22 cellular contexts compared by ENCODE assay signal in genomic region chr10:48968036-48968435, GRCh38. TPM values are rescaled to one million over a fixed set of nuclear protein-coding genes. Genes with fewer than 3 reads are reported as not detected.
A peak's percentile ranks its signal among the peaks of the same experiment; 100 is the strongest.
DNase-seq lines count a peak whose midpoint lies in the region; ATAC-seq and TF ChIP-seq lines count a peak whose summit lies in the region.
"Had no signal": no experiment of that assay in that cellular context is flagged by ENCODE, and none has a peak within 500 bp of the region (broad histone marks: within the 10 kb centered on the region; RNA-seq: fewer than 3 reads in every experiment).

No MANE protein-coding gene starts in this region.

- ATAC-seq in heart left ventricle (peak in 3 of 4 donors; percentile 21 to 59 (median 46)), left cardiac atrium (no peak)
- ATAC-seq in stimulated activated naive B cell treated with anti-CD40 and anti-IgM and Interleukin-4, amounts not matched to agents 10 μg/mL and 1 μg/mL and 100 μg/mL, for 72 hours (replicated peaks) = no peak

- DNase-seq in heart left ventricle (peak in 1 of 5 donors; percentile 46), left cardiac atrium (no peak), neural progenitor cell (ENCODE audit: low spot score) (no peak), lower leg skin (ENCODE audit: low spot score in 2 of 2) (no peak)
- no peak for DNase-seq in stimulated activated naive B cell treated with anti-CD40 and anti-IgM and Interleukin-4, amounts not matched to agents 10 μg/mL and 1 μg/mL and 100 μg/mL, for 72 hours
- DNase-seq: C1 segment of cervical spinal cord; Calu3; CD4-positive, alpha-beta memory T cell; COR-L47; DMS53; DMS79 treated with DMSO at 0.1 percent for 48 hours; GF-D8; GM23248; H7; HCEC 1CT had no signal

- no peaks in the 10 kb centered on the region for H3K79me2 ChIP-seq in neural progenitor cell (ENCODE audit: low read depth)

- TF ChIP-seq CTCF in heart left ventricle (IDR thresholded peaks at IDR 0.05) = no peak
- TF ChIP-seq CTCF in neural progenitor cell (IDR thresholded peaks at IDR 0.05) = no peak
- TF ChIP-seq CTCF in lower leg skin (IDR thresholded peaks at IDR 0.05) = no peak

- no peaks in the 10 kb centered on the region for H3F3A ChIP-seq in neural progenitor cell (ENCODE audit: low read depth)

- no peak overlapping the region for H3K4me3 Mint-ChIP-seq in dendritic cell treated with granulocyte-macrophage colony-stimulating factor and Interleukin-4, amounts not matched to agents 40 ng/mL and 50 ng/mL, for 4 days
- peak overlapping the region; percentile 52 for H3K4me3 Mint-ChIP-seq in neural progenitor cell
- H3K4me3 Mint-ChIP-seq in stimulated activated naive B cell treated with anti-CD40 and anti-IgM and Interleukin-4, amounts not matched to agents 10 μg/mL and 1 μg/mL and 100 μg/mL, for 72 hours = peak overlapping the region in 1 of 2 donors; percentile 32
- H3K4me3 Mint-ChIP-seq: CD4-positive, alpha-beta memory T cell had no signal

- no peaks in the 10 kb centered on the region for H3K9me3 Mint-ChIP-seq in dendritic cell treated with granulocyte-macrophage colony-stimulating factor and Interleukin-4, amounts not matched to agents 40 ng/mL and 50 ng/mL, for 4 days
- H3K9me3 Mint-ChIP-seq in neural progenitor cell = peaks cover 2% of the 10 kb centered on the region
- H3K9me3 Mint-ChIP-seq in stimulated activated naive B cell treated with anti-CD40 and anti-IgM and Interleukin-4, amounts not matched to agents 10 μg/mL and 1 μg/mL and 100 μg/mL, for 72 hours = no peaks in the 10 kb centered on the region
- H3K9me3 Mint-ChIP-seq: CD4-positive, alpha-beta memory T cell had no signal

- no peak overlapping the region for H3K9ac ChIP-seq in neural progenitor cell
- H3K9ac ChIP-seq: GM23248 had no signal

- H3K36me3 ChIP-seq in heart left ventricle (peaks cover 0 to 3% (median 0%) of the 10 kb centered on the region in 9 donors), neural progenitor cell (no peaks in the 10 kb centered on the region)

- H3K27ac ChIP-seq in heart left ventricle (no peak overlapping the region), neural progenitor cell (no peak overlapping the region)
- H3K27ac ChIP-seq: GM23248 had no signal

- TF ChIP-seq POLR2A in heart left ventricle (IDR thresholded peaks at IDR 0.05) (no peak), lower leg skin (IDR thresholded peaks at IDR 0.05) (no peak)

- H3K4me3 ChIP-seq in heart left ventricle = no peak overlapping the region
- no peak overlapping the region for H3K4me3 ChIP-seq in neural progenitor cell
- H3K4me3 ChIP-seq in lower leg skin (ENCODE audit: low read depth, poor library complexity, severe bottlenecking) = no peak overlapping the region
- H3K4me3 ChIP-seq: GM23248 had no signal

- H3K4me1 ChIP-seq in heart left ventricle (no peaks in the 10 kb centered on the region), neural progenitor cell (no peaks in the 10 kb centered on the region)

- H3K27me3 ChIP-seq in heart left ventricle (no peaks in the 10 kb centered on the region), neural progenitor cell (no peaks in the 10 kb centered on the region)

- H3K27me3 Mint-ChIP-seq in dendritic cell treated with granulocyte-macrophage colony-stimulating factor and Interleukin-4, amounts not matched to agents 40 ng/mL and 50 ng/mL, for 4 days = no peaks in the 10 kb centered on the region
- H3K27me3 Mint-ChIP-seq in neural progenitor cell (ENCODE audit: insufficient read depth, low read depth) = no peaks in the 10 kb centered on the region
- no peaks in the 10 kb centered on the region for H3K27me3 Mint-ChIP-seq in stimulated activated naive B cell treated with anti-CD40 and anti-IgM and Interleukin-4, amounts not matched to agents 10 μg/mL and 1 μg/mL and 100 μg/mL, for 72 hours

- peak overlapping the region; percentile 47 for H3K27ac Mint-ChIP-seq in dendritic cell treated with granulocyte-macrophage colony-stimulating factor and Interleukin-4, amounts not matched to agents 40 ng/mL and 50 ng/mL, for 4 days
- no peak overlapping the region for H3K27ac Mint-ChIP-seq in neural progenitor cell
- peak overlapping the region; percentile 62 for H3K27ac Mint-ChIP-seq in stimulated activated naive B cell treated with anti-CD40 and anti-IgM and Interleukin-4, amounts not matched to agents 10 μg/mL and 1 μg/mL and 100 μg/mL, for 72 hours
- H3K27ac Mint-ChIP-seq: CD4-positive, alpha-beta memory T cell had no signal

- no peaks in the 10 kb centered on the region for H3K4me1 Mint-ChIP-seq in dendritic cell treated with granulocyte-macrophage colony-stimulating factor and Interleukin-4, amounts not matched to agents 40 ng/mL and 50 ng/mL, for 4 days (ENCODE audit: low read depth)
- no peaks in the 10 kb centered on the region for H3K4me1 Mint-ChIP-seq in neural progenitor cell
- peaks cover 0 to 2% of the 10 kb centered on the region in 2 donors for H3K4me1 Mint-ChIP-seq in stimulated activated naive B cell treated with anti-CD40 and anti-IgM and Interleukin-4, amounts not matched to agents 10 μg/mL and 1 μg/mL and 100 μg/mL, for 72 hours
- H3K4me1 Mint-ChIP-seq: CD4-positive, alpha-beta memory T cell had no signal

- H3K9me3 ChIP-seq in heart left ventricle (no peaks in the 10 kb centered on the region), neural progenitor cell (ENCODE audit: low read depth) (no peaks in the 10 kb centered on the region)

- H3K4me2 ChIP-seq in neural progenitor cell = no peak overlapping the region

- intact Hi-C loops in heart left ventricle (cut with DNase I) = loop anchor here in 1 of 10 donors (5.0 to 10.0 kb wide), 2 partner anchors 301 to 413 kb away; no protein-coding TSS in a partner anchor
- intact Hi-C loops in left cardiac atrium (cut with DNase I) = no loop called here
- intact Hi-C loops in dendritic cell treated with granulocyte-macrophage colony-stimulating factor and Interleukin-4, amounts not matched to agents 40 ng/mL and 50 ng/mL, for 4 days (cut with micrococcal nuclease) = no loop called here
- intact Hi-C loops in lower leg skin (cut with DNase I; ENCODE audit: low total_unique reads) = no loop called here

- no peak overlapping the region for H2AFZ ChIP-seq in neural progenitor cell (replicated peaks)
- H2AFZ ChIP-seq: GM23248 had no signal

- no peaks in the 10 kb centered on the region for H4K20me1 ChIP-seq in neural progenitor cell (ENCODE audit: low read depth)

- H3K36me3 Mint-ChIP-seq in dendritic cell treated with granulocyte-macrophage colony-stimulating factor and Interleukin-4, amounts not matched to agents 40 ng/mL and 50 ng/mL, for 4 days (ENCODE audit: low read depth) = peaks cover 100% of the 10 kb centered on the region
- no peaks in the 10 kb centered on the region for H3K36me3 Mint-ChIP-seq in neural progenitor cell
- H3K36me3 Mint-ChIP-seq in stimulated activated naive B cell treated with anti-CD40 and anti-IgM and Interleukin-4, amounts not matched to agents 10 μg/mL and 1 μg/mL and 100 μg/mL, for 72 hours = peaks cover 60 to 78% of the 10 kb centered on the region in 2 donors
- H3K36me3 Mint-ChIP-seq: CD4-positive, alpha-beta memory T cell had no signal

- WGBS in heart left ventricle, 4 donors = 79 to 84% (median 82%) methylated on average over 3 of the region's 3 CpGs
- WGBS in lower leg skin, 2 donors = 83 to 91% methylated on average over 3 of the region's 3 CpGs

RNA-seq across cellular contexts. Expression of gene LRRC18, which starts 28.4 kb away (rescaled TPM):
- total RNA-seq in heart left ventricle = not detected
- polyA plus RNA-seq in heart left ventricle = not detected
- total RNA-seq in left cardiac atrium = not detected
- total RNA-seq in neural progenitor cell (ENCODE audit: low replicate concordance) = not detected in 2 replicates
- total RNA-seq in lower leg skin = not detected
- total RNA-seq: A172; A673; Calu3; CD4-positive, alpha-beta memory T cell; Daoy; G401; GM23248; H1; H7 had no signal
- polyA plus RNA-seq: BJ; CD4-positive, alpha-beta memory T cell; GM23248; H1 had no signal

Comparison
In these comparisons a context has a peak if more than half of its experiments do, and no peak if none do; other contexts are left out.
1. ATAC-seq: peak in heart left ventricle (3 of 4); none in left cardiac atrium (0 of 2) and stimulated activated naive B cell treated with anti-CD40 and anti-IgM and Interleukin-4, amounts not matched to agents 10 μg/mL and 1 μg/mL and 100 μg/mL, for 72 hours (0 of 2).